ENCODE assay signal across 8 cellular contexts in genomic region chr10:93916257-93917063, GRCh38. TPM values are rescaled to one million over a fixed set of nuclear protein-coding genes. Genes with fewer than 3 reads are reported as not detected.
DNase-seq lines count a peak whose midpoint lies in the region; ATAC-seq and TF ChIP-seq lines count a peak whose summit lies in the region.

No MANE protein-coding gene starts in this region.

- H2BK5ac ChIP-seq in IMR-90 (ENCODE audit: low read depth, low read length, poor library complexity, severe bottlenecking): no peak overlapping the region

- H3K9me1 ChIP-seq in IMR-90 (ENCODE audit: insufficient read depth, low read length): no peaks in the 10 kb centered on the region

- no peaks in the 10 kb centered on the region for H3K9me3 ChIP-seq in IMR-90 (ENCODE audit: control insufficient read depth, insufficient read depth, low read length)
- H3K9me3 ChIP-seq in WERI-Rb-1 (ENCODE audit: severe bottlenecking): no peaks in the 10 kb centered on the region
- no peaks in the 10 kb centered on the region for H3K9me3 ChIP-seq in transverse colon

- WGBS in IMR-90 (ENCODE audit: extremely low coverage in 2 of 2, insufficient read length in 1 of 2), 2 experiments: 24% methylated on average over 2 of the region's 8 CpGs; no CpG with 5 or more reads in 1 of the 2 experiments
- WGBS in transverse colon (ENCODE audit: low coverage in 1 of 2), 2 donors: 62 to 66% methylated on average over 8 of the region's 8 CpGs

- no peak overlapping the region for H2AK5ac ChIP-seq in IMR-90 (ENCODE audit: low read depth, low read length)

- intact Hi-C loops in IMR-90 (cut with micrococcal nuclease) (loop anchor here (1.0 to 10.0 kb wide), 6 partner anchors 161 to 528 kb away; partner anchors contain the start of gene NOC3L), transverse colon (cut with DNase I; ENCODE audit: low total_unique reads) (loop anchor here (2.0 kb wide), 1 partner anchor 402 kb away; no protein-coding TSS in a partner anchor)

- no peak overlapping the region for H4K91ac ChIP-seq in IMR-90 (ENCODE audit: insufficient read depth, low read depth, low read length)

- no peak overlapping the region for H4K8ac ChIP-seq in IMR-90 (ENCODE audit: low read depth in 2 of 2, low read length in 2 of 2)

- peak; percentile 40 for DNase-seq in Caki2 (ENCODE audit: low read depth)
- peak; percentile 52 for DNase-seq in IMR-90
- DNase-seq in WERI-Rb-1: no peak
- DNase-seq in iris pigment epithelial cell (ENCODE audit: low read depth): peak; percentile 50
- no peak for DNase-seq in transverse colon
- no peak for DNase-seq in SKM-1 treated with dmso at 0.1 percent for 144 hours (lab: John Stamatoyannopoulos, UW; ENCODE audit: unreplicated experiment)
- DNase-seq in activated gamma-delta T cell treated with Interleukin-2 at 50 U/mL for 16 hours: no peak

- H3K14ac ChIP-seq in IMR-90 (replicated peaks; ENCODE audit: low read depth, low read length): no peak overlapping the region

- no TSS peak for BruUV-seq in IMR-90 (replicated peaks; lab: Mats Ljungman, UMichigan)

- no peak overlapping the region for H3K9ac ChIP-seq in IMR-90 (ENCODE audit: low read depth, low read length)

- dilution Hi-C loops in IMR-90 (cut with HindIII; ENCODE audit: low sequenced_read_pairs, unreplicated experiment): no loop called here

- no peak overlapping the region for H2BK15ac ChIP-seq in IMR-90 (ENCODE audit: low read depth, low read length)

- peak; percentile 74 for TF ChIP-seq RAD21 in IMR-90 (IDR thresholded peaks at IDR 0.05; ENCODE audit: low read length)

- H3K27ac ChIP-seq in IMR-90 (ENCODE audit: insufficient read depth, low read length) (no peak overlapping the region), WERI-Rb-1 (no peak overlapping the region), transverse colon (no peak overlapping the region)

- TF ChIP-seq CTCF in IMR-90 (conservative IDR thresholded peaks at IDR 0.05; ENCODE audit: low read depth, low read length) (peak; percentile 67), WERI-Rb-1 (IDR thresholded peaks at IDR 0.05; ENCODE audit: low read depth, low read length) (peak; percentile 37; the same call in 1 of the 2 replicates), transverse colon (IDR thresholded peaks at IDR 0.05) (peak; percentile 45 to 58 (median 52))

- H3K4me3 ChIP-seq in IMR-90 (ENCODE audit: insufficient read depth, low read depth, low read length) (no peak overlapping the region), WERI-Rb-1 (ENCODE audit: low read depth, low read length) (no peak overlapping the region), transverse colon (peak overlapping the region in 2 of 4 donors; percentile 2 to 12)

- no peaks in the 10 kb centered on the region for H4K20me1 ChIP-seq in IMR-90 (ENCODE audit: insufficient read depth, low read length)

- TF ChIP-seq EP300 in transverse colon (IDR thresholded peaks at IDR 0.05; ENCODE audit: low read depth): no peak

- no peak overlapping the region for H3K4me2 ChIP-seq in IMR-90 (ENCODE audit: low read depth, low read length)

- no peak overlapping the region for H3K18ac ChIP-seq in IMR-90 (ENCODE audit: low read depth, low read length)

- H2AK9ac ChIP-seq in IMR-90 (replicated peaks; ENCODE audit: low read depth, low read length, poor library complexity): no peak overlapping the region

- no peak overlapping the region for H3K23ac ChIP-seq in IMR-90 (ENCODE audit: low read depth, low read length)

- H3K4ac ChIP-seq in IMR-90 (ENCODE audit: low read depth, low read length): no peak overlapping the region; the same call in 1 of the 2 replicates

- no peak overlapping the region for H2BK20ac ChIP-seq in IMR-90 (ENCODE audit: low read depth, low read length)

- POLR2A ChIA-PET in IMR-90 (lab: Charles Lee; ENCODE audit: unreplicated experiment): no interaction called here

- no peak overlapping the region for H2BK120ac ChIP-seq in IMR-90 (ENCODE audit: low read depth, low read length)

- H3K27me3 ChIP-seq in IMR-90 (ENCODE audit: control insufficient read depth, insufficient read depth, low read length) (no peaks in the 10 kb centered on the region), WERI-Rb-1 (ENCODE audit: insufficient read depth, low read depth, severe bottlenecking) (no peaks in the 10 kb centered on the region), transverse colon (no peaks in the 10 kb centered on the region)

- no peak overlapping the region for H3K56ac ChIP-seq in IMR-90 (ENCODE audit: extremely low read depth, insufficient read depth, low read length)

- H3K4me1 ChIP-seq in IMR-90 (ENCODE audit: control insufficient read depth, insufficient read depth, low read length): no peaks in the 10 kb centered on the region; the same call in 1 of the 2 replicates
- H3K4me1 ChIP-seq in transverse colon: peaks cover 0 to 8% (median 0%) of the 10 kb centered on the region in 4 donors

- H3K36me3 ChIP-seq in IMR-90 (ENCODE audit: control insufficient read depth, insufficient read depth, low read length) (peaks cover 2% of the 10 kb centered on the region; the same call in 1 of the 2 replicates), WERI-Rb-1 (no peaks in the 10 kb centered on the region; the same call in 1 of the 2 replicates), transverse colon (no peaks in the 10 kb centered on the region)

- H3K79me1 ChIP-seq in IMR-90 (ENCODE audit: low read depth in 1 of 2, low read length in 2 of 2): no peaks in the 10 kb centered on the region

- peak; percentile 57 for ATAC-seq in IMR-90 (ENCODE audit: low read depth)
- ATAC-seq in GM21619 (IDR thresholded peaks at IDR 0.05; ENCODE audit: unreplicated experiment): no peak

- in situ Hi-C loops in Caki2 (cut with HindIII; ENCODE audit: low pct_unique_long_range_greater_than_20kb, low sequenced_read_pairs) (no loop called here), IMR-90 (cut with MboI; ENCODE audit: low sequenced_read_pairs) (loop anchor here (5.0 to 25.0 kb wide), 2 partner anchors 406 to 521 kb away; no protein-coding TSS in a partner anchor), transverse colon (cut with MboI; ENCODE audit: low pct_ligation_motif_present in 1 of 4, low pct_unique_long_range_greater_than_20kb in 1 of 4, low sequenced_read_pairs in 3 of 4) (loop anchor here in 3 of 4 donors (10.0 to 25.0 kb wide), 2 partner anchors 396 to 398 kb away; no protein-coding TSS in a partner anchor)

- TF ChIP-seq POLR2A in IMR-90 (IDR thresholded peaks at IDR 0.05; ENCODE audit: low read depth, low read length) (no peak), transverse colon (IDR thresholded peaks at IDR 0.05) (no peak)

- no peak overlapping the region for H2AFZ ChIP-seq in IMR-90 (replicated peaks; ENCODE audit: low read length, poor library complexity)

- no peak overlapping the region for H4K5ac ChIP-seq in IMR-90 (ENCODE audit: low read depth, low read length)

- CTCF ChIA-PET in IMR-90 (lab: Yijun Ruan, JAX): interaction anchor here (0.8 to 3.0 kb wide), 11 partner anchors 9 to 528 kb away, joined by 3 to 20 read pairs (median 3); no protein-coding TSS in a partner anchor

TF ChIP-seq in IMR-90, 13 proteins besides CTCF, POLR2A, EP300 and RAD21:
- TF ChIP-seq ELK1 (IDR thresholded peaks at IDR 0.05; ENCODE audit: borderline replicate concordance, low read depth, low read length) (no peak), MAFK (IDR thresholded peaks at IDR 0.05; ENCODE audit: low read depth, low read length) (no peak), SMC3 (IDR thresholded peaks at IDR 0.05; ENCODE audit: low read depth, low read length) (peak; percentile 67)

RNA-seq across cellular contexts. Expression of gene SLC35G1, which starts 22.7 kb away (rescaled TPM):
- total RNA-seq in Caki2 (2014; rRNA removed; shearing (Covaris generic); ENCODE audit: low replicate concordance): 0.49 and 1.3 TPM in 2 replicates
- total RNA-seq in IMR-90 (2012; rRNA removed) (2.7 and 3.9 TPM in 2 replicates), transverse colon (10 to 100 TPM in 3 of 4 donors, 1 to 10 TPM in 1; 7.4 to 42.1 (median 28.9) TPM)
- 2.6 and 3.7 TPM in 2 replicates for polyA plus RNA-seq in IMR-90 (2012; rRNA removed)
- polyA plus RNA-seq in IMR-90 (2012; cell fraction: cytosol; rRNA removed): 0.99 and 1.1 TPM in 2 replicates
- polyA plus RNA-seq in IMR-90 (2012; cell fraction: nucleus; rRNA removed; ENCODE audit: low replicate concordance): 1.3 and 3.4 TPM in 2 replicates

Comparison
In these comparisons a context has a peak if more than half of its experiments do, and no peak if none do; other contexts are left out.
1. DNase-seq: peak in Caki2 (single experiment), IMR-90 (single experiment) and iris pigment epithelial cell (single experiment); none in WERI-Rb-1 (single experiment), transverse colon (single experiment), SKM-1 treated with dmso at 0.1 percent for 144 hours (single experiment) and activated gamma-delta T cell treated with Interleukin-2 at 50 U/mL for 16 hours (single experiment).
2. Peak in every context shown above with its lines, with median percentiles within 50 percentile points of each other: CTCF ChIP-seq.